ENCODE assay signal across 12 cellular contexts in genomic region chr16:15443753-15444152, GRCh38. TPM values are rescaled to one million over a fixed set of nuclear protein-coding genes. Genes with fewer than 3 reads are reported as not detected.
DNase-seq lines count a peak whose midpoint lies in the region; ATAC-seq, FAIRE-seq and TF ChIP-seq lines count a peak whose summit lies in the region.
"Had no signal": no experiment of that assay in that cellular context is flagged by ENCODE, and none has a peak within 500 bp of the region (broad histone marks: within the 10 kb centered on the region; RNA-seq: fewer than 3 reads in every experiment).

No MANE protein-coding gene starts in this region.

- no peak for FAIRE-seq in GM12891 (lab: Jason Lieb, UNC)
- no peak for FAIRE-seq in GM12878 (lab: Jason Lieb, UNC)
- no peak for FAIRE-seq in urothelium cell line (lab: Jason Lieb, UNC)

- H4K20me1 ChIP-seq in GM12878 (ENCODE audit: control insufficient read depth, insufficient read depth): no peaks in the 10 kb centered on the region

- 64% methylated on average over 4 of the region's 4 CpGs for WGBS in GM12878 (ENCODE audit: insufficient coverage, insufficient replicate concordance, low lambda C conversion rate, missing lambda C conversion rate)
- 37% methylated on average over 4 of the region's 4 CpGs for WGBS in liver

- no peak overlapping the region for H2AFZ ChIP-seq in GM12878 (ENCODE audit: control insufficient read depth, low read depth, low read length)

- no TSS peak for BruUV-seq in GM12878 (replicated peaks; lab: Mats Ljungman, UMichigan)

- TF ChIP-seq EP300 in GM12878 (IDR thresholded peaks at IDR 0.05; ENCODE audit: borderline replicate concordance in 1 of 2, control insufficient read depth in 1 of 2, low read depth in 2 of 2, low read length in 2 of 2): no peak

- no peak for ATAC-seq in GM12878
- ATAC-seq in GM19324 (IDR thresholded peaks at IDR 0.05; ENCODE audit: low FRiP score, unreplicated experiment): no peak

- H3K4me3 ChIP-seq in GM12878: no peak overlapping the region
- no peak overlapping the region for H3K4me3 ChIP-seq in liver (ENCODE audit: low read depth in 1 of 3, low read length in 3 of 3)

- in situ Hi-C loops in GM12878 (cut with MboI): no loop called here

- TF ChIP-seq RAD21 in GM12878 (IDR thresholded peaks at IDR 0.05; ENCODE audit: insufficient read depth, low read depth, low read length) (no peak), liver (IDR thresholded peaks at IDR 0.05) (peak; percentile 41 to 55)

- CTCF ChIA-PET in GM12878 (lab: Yijun Ruan, JAX): interaction anchor here (0.7 to 0.8 kb wide), 2 partner anchors 16 to 107 kb away, joined by 3 read pairs; no protein-coding TSS in a partner anchor

- no peak for TF ChIP-seq POLR2A in GM12891 (IDR thresholded peaks at IDR 0.05; ENCODE audit: low read depth, low read length)
- no peak for TF ChIP-seq POLR2A in GM12878 (IDR thresholded peaks at IDR 0.05; ENCODE audit: low read depth, low read length)

- DNase-seq in GM12891 (ENCODE audit: insufficient read length, low spot score): no peak
- DNase-seq in GM12878 (ENCODE audit: low read depth, low spot score): no peak
- DNase-seq in urothelium cell line (ENCODE audit: low spot score): no peak
- DNase-seq in nucleus accumbens (lab: John Stamatoyannopoulos, UW): no peak
- no peak for DNase-seq in SIG-M5 (lab: John Stamatoyannopoulos, UW)
- DNase-seq: DMS53, GOT3, HCEC 1CT, IMR-90, KG1 had no signal

- TF ChIP-seq CTCF in GM12878 (IDR thresholded peaks at IDR 0.05 in 2 of 3, conservative IDR thresholded peaks at IDR 0.05 in 1 of 3; ENCODE audit: control insufficient read depth in 2 of 3, extremely low read depth in 1 of 3, insufficient read depth in 1 of 3, low read depth in 3 of 3, low read length in 3 of 3): no peak
- TF ChIP-seq CTCF in liver (IDR thresholded peaks at IDR 0.05; ENCODE audit: low read depth, low read length, missing input control): no peak

- no peaks in the 10 kb centered on the region; the same call in 2 of the 3 replicates for H3K9me3 ChIP-seq in GM12878 (replicated peaks; ENCODE audit: control insufficient read depth, insufficient read depth, low read length)
- no peaks in the 10 kb centered on the region for H3K9me3 ChIP-seq in liver (ENCODE audit: control insufficient read depth in 4 of 4, low read length in 3 of 4)

- H3K27ac ChIP-seq in GM12878 (ENCODE audit: control insufficient read depth, insufficient read depth) (no peak overlapping the region), liver (ENCODE audit: low read depth in 1 of 2, low read length in 2 of 2) (peak overlapping the region; percentile 51 to 76)

- SMC1A ChIA-PET in GM12878 (lab: Charles Lee; ENCODE audit: uncharacterized antibody, unreplicated experiment): no interaction called here

- H3K79me2 ChIP-seq in GM12878 (ENCODE audit: control insufficient read depth, insufficient read depth, low read length): no peaks in the 10 kb centered on the region

- H3K36me3 ChIP-seq in GM12878 (ENCODE audit: control insufficient read depth in 2 of 2, insufficient read depth in 2 of 2, low read length in 1 of 2) (no peaks in the 10 kb centered on the region), liver (ENCODE audit: control insufficient read depth in 4 of 4, insufficient read depth in 3 of 4, low read depth in 1 of 4, low read length in 3 of 4) (no peaks in the 10 kb centered on the region)

- H3K27me3 ChIP-seq in GM12878 (replicated peaks in 1 of 2; ENCODE audit: control insufficient read depth in 2 of 2, insufficient read depth in 2 of 2, low read length in 1 of 2) (no peaks in the 10 kb centered on the region), liver (ENCODE audit: control insufficient read depth in 4 of 4, insufficient read depth in 4 of 4, low read length in 3 of 4) (no peaks in the 10 kb centered on the region)

- intact Hi-C loops in GM12878 (cut with micrococcal nuclease; ENCODE audit: unreplicated experiment): no loop called here

- RAD21 ChIA-PET in GM12878 (lab: Charles Lee; ENCODE audit: unreplicated experiment): no interaction called here

- no peak overlapping the region for H3K9ac ChIP-seq in GM12878 (ENCODE audit: control insufficient read depth, insufficient read depth, low read length)
- no peak overlapping the region for H3K9ac ChIP-seq in liver (ENCODE audit: low read depth in 1 of 2, low read length in 2 of 2)

- no peak overlapping the region for H3K4me2 ChIP-seq in GM12878 (ENCODE audit: control insufficient read depth, insufficient read depth)

- POLR2A ChIA-PET in GM12878 (lab: Charles Lee): no interaction called here

- no peaks in the 10 kb centered on the region for H3K4me1 ChIP-seq in GM12878 (ENCODE audit: control insufficient read depth, insufficient read depth, low read length)
- peaks cover 0 to 39% (median 21%) of the 10 kb centered on the region in 4 donors for H3K4me1 ChIP-seq in liver (ENCODE audit: control insufficient read depth in 4 of 4, insufficient read depth in 4 of 4, low read length in 3 of 4)

TF ChIP-seq in GM12891, 5 proteins besides CTCF, POLR2A, EP300 and RAD21:
- TF ChIP-seq SPI1 (IDR thresholded peaks at IDR 0.05; ENCODE audit: low read depth, low read length) (0 out of 2 replicates have a peak, but pooled peaks have one; percentile 8), POU2F2 (IDR thresholded peaks at IDR 0.05; ENCODE audit: low read depth, low read length) (no peak)

TF ChIP-seq in liver, 16 proteins besides CTCF, POLR2A, EP300 and RAD21 (continues in another document):
- no peak for TF ChIP-seq TAF1 (conservative IDR thresholded peaks at IDR 0.05)
- TF ChIP-seq RXRA (IDR thresholded peaks at IDR 0.05): peak; percentile 97 to 98
- peak; percentile 62 for TF ChIP-seq FOXA2 (IDR thresholded peaks at IDR 0.05)
- peak; percentile 85 for TF ChIP-seq MAX (IDR thresholded peaks at IDR 0.05)
- TF ChIP-seq ZBTB33 (IDR thresholded peaks at IDR 0.05): peak; percentile 77

RNA-seq across cellular contexts. Expression of gene BMERB1, which starts 9.4 kb away (rescaled TPM):
- polyA plus RNA-seq in GM12891 (2012; ENCODE audit: low read depth, missing spikeins): 1.2 TPM
- not detected in 2 replicates for total RNA-seq in GM12878 (2013; cell fraction: nucleolus; rRNA removed)
- total RNA-seq in GM12878 (2014; rRNA removed) (0.17 and 0.38 TPM in 2 replicates), GM12878 (2014; rRNA removed; fragmentation: Illumina TruSeq; extraction: Trizol) (0.40 and 0.51 TPM in 2 replicates), GM12878 (2021) (0.27 and 0.44 TPM in 2 replicates), liver (10 to 100 TPM in 1 of 2 donors, 1 to 10 TPM in 1; 5.6 to 33.3 TPM)
- polyA plus RNA-seq in GM12878 (2011; ENCODE audit: low read depth): 0.16 TPM
- polyA plus RNA-seq in GM12878 (2011; rRNA removed) (0.30 and 0.55 TPM in 2 replicates), GM12878 (2014; fragmentation: Illumina TruSeq; extraction: Trizol) (0.26 and 0.30 TPM in 2 replicates), GM12878 (2014; fragmentation: Nextera tagmentation; extraction: Ambion mirVana) (under 1 TPM; 0.05 to 0.07 TPM), GM12878 (2014; rRNA removed) (0.37 and 0.49 TPM in 2 replicates), GM12878 (2016; fragmentation: Nextera tagmentation; extraction: Ambion mirVana) (under 1 TPM; 0.43 to 0.68 TPM), liver (1 to 10 TPM; 8.3 to 9.7 TPM)
- polyA plus RNA-seq in GM12878 (2011; cell fraction: cytosol; rRNA removed): 0.69 and 0.70 TPM in 2 replicates
- 0.43 and 0.45 TPM in 2 replicates for polyA plus RNA-seq in GM12878 (2011; cell fraction: nucleus; rRNA removed)
- 0.58 and 0.66 TPM in 2 replicates for polyA plus RNA-seq in GM12878 (2012)
- 0.10 and 0.22 TPM in 2 replicates for polyA minus RNA-seq in GM12878 (2011; rRNA and poly(A)+ RNA removed)
- polyA minus RNA-seq in GM12878 (2011; cell fraction: cytosol; rRNA and poly(A)+ RNA removed): 0.73 and 1.1 TPM in 2 replicates
- 0.60 and 0.67 TPM in 2 replicates for polyA minus RNA-seq in GM12878 (2011; cell fraction: nucleus; rRNA and poly(A)+ RNA removed)

RNA-seq across cellular contexts. Expression of gene MPV17L, which starts 48.2 kb away (rescaled TPM):
- polyA plus RNA-seq in GM12891 (2012; ENCODE audit: low read depth, missing spikeins): 0.08 TPM
- not detected in 2 replicates for total RNA-seq in GM12878 (2013; cell fraction: nucleolus; rRNA removed)
- total RNA-seq in GM12878 (2014; rRNA removed): 0.06 and 0.16 TPM in 2 replicates
- total RNA-seq in GM12878 (2014; rRNA removed; fragmentation: Illumina TruSeq; extraction: Trizol): 0.09 TPM in 1 of 2 replicates, not detected in the other
- 0.05 and 0.13 TPM in 2 replicates for total RNA-seq in GM12878 (2021)
- polyA plus RNA-seq in GM12878 (2011; ENCODE audit: low read depth): 0.05 TPM
- polyA plus RNA-seq in GM12878 (2011; rRNA removed): not detected in 2 replicates
- polyA plus RNA-seq in GM12878 (2011; cell fraction: cytosol; rRNA removed): not detected in 2 replicates
- polyA plus RNA-seq in GM12878 (2011; cell fraction: nucleus; rRNA removed): not detected in 2 replicates
- 0.07 and 0.08 TPM in 2 replicates for polyA plus RNA-seq in GM12878 (2012)
- 0.03 TPM in 1 of 2 replicates, not detected in the other for polyA plus RNA-seq in GM12878 (2014; fragmentation: Illumina TruSeq; extraction: Trizol)
- polyA plus RNA-seq in GM12878 (2014; fragmentation: Nextera tagmentation; extraction: Ambion mirVana): under 1 TPM in 1 of 2 experiments, not detected in 1; 0.02 TPM
- 0.05 and 0.10 TPM in 2 replicates for polyA plus RNA-seq in GM12878 (2014; rRNA removed)
- not detected for polyA plus RNA-seq in GM12878 (2016; fragmentation: Nextera tagmentation; extraction: Ambion mirVana)
- polyA minus RNA-seq in GM12878 (2011; rRNA and poly(A)+ RNA removed): not detected in 2 replicates
- not detected in 2 replicates for polyA minus RNA-seq in GM12878 (2011; cell fraction: cytosol; rRNA and poly(A)+ RNA removed)
- polyA minus RNA-seq in GM12878 (2011; cell fraction: nucleus; rRNA and poly(A)+ RNA removed): not detected in 2 replicates
- total RNA-seq in liver: 10 to 100 TPM; 12.0 to 39.6 TPM
- polyA plus RNA-seq in liver: 1 to 10 TPM; 4.9 to 5.6 TPM
- total RNA-seq: IMR-90 had no signal

Comparison
In these comparisons a context has a peak if more than half of its experiments do, and no peak if none do; other contexts are left out.
1. RNA of gene BMERB1, which starts 9.4 kb away (total RNA-seq): 5.6 to 33.3 TPM in liver; 0.17 to 0.51 TPM in GM12878; every median in the first group is over 4 times any median in the second.
2. RNA of gene MPV17L, which starts 48.2 kb away (total RNA-seq): 12.0 to 39.6 TPM in liver; 0.05 to 0.16 TPM in GM12878; every median in the first group is over 10 times any median in the second.